1 cellular context compared by ENCODE assay signal in the genomic region with DNA sequence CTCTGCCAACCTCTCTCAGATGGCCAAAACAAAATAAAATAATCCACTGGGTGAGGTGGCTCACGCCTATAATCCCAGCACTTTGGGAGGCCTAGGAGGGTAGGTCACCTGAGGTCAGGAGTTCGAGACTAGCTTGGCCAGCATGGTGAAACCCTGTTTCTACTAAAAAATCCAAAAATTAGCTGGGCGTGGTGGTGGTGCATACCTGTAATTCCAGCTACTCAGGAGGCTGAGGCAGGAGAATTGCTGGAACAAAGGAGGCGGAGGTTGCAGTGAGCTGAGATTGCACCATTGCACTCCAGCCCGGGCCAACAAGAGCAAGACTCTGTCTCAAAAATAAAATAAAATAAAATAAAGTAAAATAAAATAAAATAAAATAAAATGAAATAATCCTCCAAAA. TPM values are rescaled to one million over a fixed set of nuclear protein-coding genes. Genes with fewer than 3 reads are reported as not detected.
"Had no signal": no experiment of that assay in that cellular context is flagged by ENCODE, and none has a peak within 500 bp of the region (broad histone marks: within the 10 kb centered on the region; RNA-seq: fewer than 3 reads in every experiment).

No MANE protein-coding gene starts in this region.

RNA-seq across cellular contexts. Expression of a gene that starts 2.3 kb away (rescaled TPM):
- total RNA-seq: LHCN-M2 had no signal
